Comparison of ENCODE assay signal across 8 cellular contexts in genomic region chr9:126558051-126558665, GRCh38. TPM values are rescaled to one million over a fixed set of nuclear protein-coding genes. Genes with fewer than 3 reads are reported as not detected.
DNase-seq lines count a peak whose midpoint lies in the region; ATAC-seq and TF ChIP-seq lines count a peak whose summit lies in the region.

No MANE protein-coding gene starts in this region.

- no peaks in the 10 kb centered on the region for H3K4me1 Mint-ChIP-seq in activated T-cell treated with anti-CD3 and anti-CD28 coated beads, Interleukin-2, amount 50 U/mL, for 24 hours (ENCODE audit: low read depth)

- peaks cover 42% of the 10 kb centered on the region for H3K27me3 Mint-ChIP-seq in activated T-cell treated with anti-CD3 and anti-CD28 coated beads, Interleukin-2, amount 50 U/mL, for 24 hours

- no peak overlapping the region for H2BK120ac ChIP-seq in neuronal stem cell (ENCODE audit: low read depth, low read length)

- no peak for ATAC-seq in GM21381 (IDR thresholded peaks at IDR 0.05; ENCODE audit: unreplicated experiment)

- H4K91ac ChIP-seq in neuronal stem cell (ENCODE audit: low read depth, low read length, poor library complexity): no peak overlapping the region

- TF ChIP-seq CTCF in BJ (IDR thresholded peaks at IDR 0.05; ENCODE audit: insufficient read depth, low read depth, low read length): peak; percentile 98
- peak; percentile 98 for TF ChIP-seq CTCF in HFF-Myc (IDR thresholded peaks at IDR 0.05; ENCODE audit: low read depth, low read length, missing control alignments)
- TF ChIP-seq CTCF in suprapubic skin (IDR thresholded peaks at IDR 0.05): peak; percentile 76 to 94

- no peak overlapping the region for H3K4ac ChIP-seq in neuronal stem cell (ENCODE audit: low read length)

- no peak overlapping the region for H3K14ac ChIP-seq in neuronal stem cell (ENCODE audit: low read length)

- H3K4me3 Mint-ChIP-seq in activated T-cell treated with anti-CD3 and anti-CD28 coated beads, Interleukin-2, amount 50 U/mL, for 24 hours: no peak overlapping the region

- WGBS in neuronal stem cell (ENCODE audit: extremely low coverage in 2 of 2, insufficient read length in 2 of 2, insufficient replicate concordance in 1 of 2), 2 donors: no CpG with 5 or more reads among the region's 6 CpGs
- 27% methylated on average over 5 of the region's 6 CpGs for WGBS in suprapubic skin

- H3K27me3 ChIP-seq in BJ (ENCODE audit: control insufficient read depth, insufficient read depth, low read length) (peaks cover 12% of the 10 kb centered on the region), NT2/D1 (ENCODE audit: insufficient read depth, insufficient read length) (peaks cover 11% of the 10 kb centered on the region), neuronal stem cell (ENCODE audit: control insufficient read depth in 3 of 3, insufficient read depth in 3 of 3, low read depth in 1 of 3, low read length in 3 of 3) (peaks cover 0 to 26% (median 0%) of the 10 kb centered on the region in 3 experiments), suprapubic skin (peaks cover 30% of the 10 kb centered on the region)

- H2BK15ac ChIP-seq in neuronal stem cell (ENCODE audit: low read length): no peak overlapping the region

- H3K27ac Mint-ChIP-seq in activated T-cell treated with anti-CD3 and anti-CD28 coated beads, Interleukin-2, amount 50 U/mL, for 24 hours: no peak overlapping the region

- no peak overlapping the region for H3K4me2 ChIP-seq in neuronal stem cell (ENCODE audit: insufficient read depth, low read length, poor library complexity, severe bottlenecking)

- POLR2A ChIA-PET in BJ (lab: Charles Lee): no interaction called here

- H3K36me3 ChIP-seq in BJ (ENCODE audit: control insufficient read depth, insufficient read depth, low read length): no peaks in the 10 kb centered on the region
- H3K36me3 ChIP-seq in NT2/D1 (ENCODE audit: insufficient read depth, insufficient read length, low read length): no peaks in the 10 kb centered on the region
- H3K36me3 ChIP-seq in neuronal stem cell (replicated peaks in 1 of 2; ENCODE audit: control insufficient read depth in 2 of 2, insufficient read depth in 2 of 2, low read length in 2 of 2): no peaks in the 10 kb centered on the region
- H3K36me3 ChIP-seq in suprapubic skin: no peaks in the 10 kb centered on the region

- no peak overlapping the region for H2BK5ac ChIP-seq in neuronal stem cell (ENCODE audit: low read length)

- H3K9me3 Mint-ChIP-seq in activated T-cell treated with anti-CD3 and anti-CD28 coated beads, Interleukin-2, amount 50 U/mL, for 24 hours: no peaks in the 10 kb centered on the region

- no peak overlapping the region for H2AFZ ChIP-seq in neuronal stem cell (ENCODE audit: low read length)

- no peaks in the 10 kb centered on the region for H3K4me1 ChIP-seq in NT2/D1 (ENCODE audit: insufficient read depth, insufficient read length)
- H3K4me1 ChIP-seq in neuronal stem cell (ENCODE audit: control insufficient read depth in 2 of 2, insufficient read depth in 1 of 2, low read depth in 1 of 2, low read length in 2 of 2): no peaks in the 10 kb centered on the region
- H3K4me1 ChIP-seq in suprapubic skin: no peaks in the 10 kb centered on the region

- no peak for DNase-seq in BJ (ENCODE audit: low read depth)
- no peak for DNase-seq in HFF-Myc (ENCODE audit: extremely low read depth, low read depth)
- peak; percentile 63 for DNase-seq in NT2/D1 (ENCODE audit: low read depth, low spot score)
- DNase-seq in activated T-cell treated with anti-CD3 and anti-CD28 coated beads, Interleukin-2, amount 50 U/mL, for 24 hours: peak; percentile 79
- peak; percentile 40 for DNase-seq in fibroblast of peridontal ligament (ENCODE audit: extremely low read depth)
- DNase-seq in neuronal stem cell (ENCODE audit: low spot score): peak; percentile 76
- DNase-seq in suprapubic skin (ENCODE audit: low spot score in 2 of 2): peak in 1 of 2 donors; percentile 75

- no peak overlapping the region for H4K8ac ChIP-seq in neuronal stem cell (ENCODE audit: low read depth, low read length)

- H3K27ac ChIP-seq in neuronal stem cell (replicated peaks; ENCODE audit: low read length) (no peak overlapping the region), suprapubic skin (no peak overlapping the region)

- H2AK5ac ChIP-seq in neuronal stem cell (ENCODE audit: low read depth, low read length): no peak overlapping the region

- CTCF ChIA-PET in BJ (lab: Yijun Ruan, JAX): interaction anchor here (0.6 to 12.6 kb wide), 24 partner anchors 8 to 232 kb away, joined by 3 to 209 read pairs (median 6); no protein-coding TSS in a partner anchor

- no peak for TF ChIP-seq EP300 in suprapubic skin (IDR thresholded peaks at IDR 0.05)

- no peaks in the 10 kb centered on the region for H3K79me1 ChIP-seq in neuronal stem cell (ENCODE audit: low read depth, low read length)

- no peak overlapping the region for H3K23ac ChIP-seq in neuronal stem cell (ENCODE audit: low read depth, low read length, poor library complexity)

- H3K9me3 ChIP-seq in NT2/D1 (ENCODE audit: insufficient read depth, low read length) (no peaks in the 10 kb centered on the region), neuronal stem cell (replicated peaks in 1 of 2; ENCODE audit: control insufficient read depth in 2 of 2, insufficient read depth in 1 of 2, low read depth in 1 of 2, low read length in 2 of 2) (no peaks in the 10 kb centered on the region), suprapubic skin (no peaks in the 10 kb centered on the region)

- no peak overlapping the region for H3K9ac ChIP-seq in NT2/D1 (ENCODE audit: insufficient read length, low read depth)
- no peak overlapping the region for H3K9ac ChIP-seq in neuronal stem cell (ENCODE audit: low read depth, low read length, poor library complexity)

- no peak overlapping the region for H3K4me3 ChIP-seq in BJ (ENCODE audit: low read depth, low read length)
- H3K4me3 ChIP-seq in HFF-Myc (replicated peaks; ENCODE audit: low read depth, low read length): no peak overlapping the region
- no peak overlapping the region for H3K4me3 ChIP-seq in NT2/D1 (ENCODE audit: insufficient read length, low read depth)
- H3K4me3 ChIP-seq in neuronal stem cell (ENCODE audit: low read length in 2 of 2): no peak overlapping the region
- H3K4me3 ChIP-seq in suprapubic skin: no peak overlapping the region

- H2BK12ac ChIP-seq in neuronal stem cell (ENCODE audit: low read length): no peak overlapping the region

- H3K18ac ChIP-seq in neuronal stem cell (ENCODE audit: low read length): no peak overlapping the region

- H3K36me3 Mint-ChIP-seq in activated T-cell treated with anti-CD3 and anti-CD28 coated beads, Interleukin-2, amount 50 U/mL, for 24 hours (ENCODE audit: low read depth): no peaks in the 10 kb centered on the region

- TF ChIP-seq POLR2A in suprapubic skin (IDR thresholded peaks at IDR 0.05): no peak

RNA-seq across cellular contexts. Expression of gene LMX1B, which starts 55.6 kb away (rescaled TPM):
- not detected in 2 replicates for polyA plus RNA-seq in BJ (2011; rRNA removed)
- polyA minus RNA-seq in BJ (2011; rRNA and poly(A)+ RNA removed): not detected in 2 replicates
- 0.22 TPM for polyA plus RNA-seq in neuronal stem cell (2013, experiment 1 of 2)
- polyA plus RNA-seq in neuronal stem cell (2013, experiment 2 of 2): 0.18 TPM
- total RNA-seq in suprapubic skin: 1 to 10 TPM; 2.4 to 7.8 (median 5.7) TPM

Comparison
In these comparisons a context has a peak if more than half of its experiments do, and no peak if none do; other contexts are left out.
1. DNase-seq: peak in NT2/D1 (single experiment), activated T-cell treated with anti-CD3 and anti-CD28 coated beads, Interleukin-2, amount 50 U/mL, for 24 hours (single experiment), fibroblast of peridontal ligament (single experiment) and neuronal stem cell (single experiment); none in BJ (single experiment) and HFF-Myc (single experiment).
2. Peak in every context shown above with its lines, with median percentiles within 50 percentile points of each other: CTCF ChIP-seq.